In the genomic region with DNA sequence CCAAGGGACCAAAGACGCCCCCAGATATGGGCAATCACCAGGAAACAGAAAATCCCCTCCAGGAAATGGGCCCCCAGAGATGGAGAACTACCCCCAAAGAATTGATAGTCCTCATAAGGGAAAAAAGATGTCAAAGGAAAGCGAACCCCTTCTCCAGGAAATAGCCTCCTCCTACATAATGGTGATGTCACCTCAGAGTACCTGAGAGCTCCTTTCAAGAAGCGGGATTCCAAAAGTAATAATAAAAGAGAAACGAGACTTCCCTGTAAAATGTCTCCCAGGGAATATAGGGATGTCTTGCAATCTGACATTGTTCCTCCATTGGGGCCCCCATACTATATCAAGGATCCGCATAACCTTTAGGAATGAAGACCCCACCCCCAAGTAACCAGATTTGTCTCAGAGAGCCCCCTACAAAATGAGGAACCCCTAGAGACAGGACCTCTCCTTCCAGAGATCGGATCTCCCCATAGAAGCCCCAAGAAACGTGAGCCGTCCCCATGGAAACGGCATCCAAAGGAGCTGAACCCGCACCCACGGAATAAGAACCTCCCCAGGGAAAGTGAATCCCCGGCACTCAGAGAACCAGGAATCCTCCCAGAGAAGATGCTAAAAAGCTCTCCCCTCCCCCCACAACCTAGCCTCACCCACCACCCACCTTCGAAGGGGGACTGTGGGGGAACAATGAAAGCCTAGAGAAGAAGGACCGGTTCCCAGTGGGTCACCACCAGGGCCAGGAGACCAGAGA, we compare ENCODE assay signal across 1 cellular context.
TF ChIP-seq lines count a peak whose summit lies in the region.

No MANE protein-coding gene starts in this region.

TF ChIP-seq in A549, 52 proteins besides CTCF, POLR2A, EP300 and RAD21:
- TF ChIP-seq KDM5A (IDR thresholded peaks at IDR 0.05) (no peak), RARB (CRISPR knock-in tag; IDR thresholded peaks at IDR 0.05) (no peak), FOSB (CRISPR knock-in tag; IDR thresholded peaks at IDR 0.05) (no peak), RFX5 (IDR thresholded peaks at IDR 0.05) (no peak), ZFP36 (IDR thresholded peaks at IDR 0.05; ENCODE audit: borderline replicate concordance, partially characterized antibody) (no peak), EHF (CRISPR knock-in tag; IDR thresholded peaks at IDR 0.05) (no peak), ESRRA (IDR thresholded peaks at IDR 0.05; ENCODE audit: borderline replicate concordance, low read length) (no peak), HOXA7 (CRISPR knock-in tag; IDR thresholded peaks at IDR 0.05) (no peak), RCOR1 (IDR thresholded peaks at IDR 0.05; ENCODE audit: low read depth, low read length) (no peak), POLR2AphosphoS2 (conservative IDR thresholded peaks at IDR 0.05; ENCODE audit: low read length) (no peak), CBX8 (IDR thresholded peaks at IDR 0.05) (no peak), HOXB5 (CRISPR knock-in tag; IDR thresholded peaks at IDR 0.05) (no peak), MYC (IDR thresholded peaks at IDR 0.05; ENCODE audit: borderline replicate concordance, low read length) (no peak), TP53 (CRISPR knock-in tag; IDR thresholded peaks at IDR 0.05) (no peak), ELK1 (IDR thresholded peaks at IDR 0.05; ENCODE audit: low read depth, low read length) (no peak), CHD4 (IDR thresholded peaks at IDR 0.05; ENCODE audit: borderline replicate concordance) (no peak)
- TF ChIP-seq, protein P1, sequence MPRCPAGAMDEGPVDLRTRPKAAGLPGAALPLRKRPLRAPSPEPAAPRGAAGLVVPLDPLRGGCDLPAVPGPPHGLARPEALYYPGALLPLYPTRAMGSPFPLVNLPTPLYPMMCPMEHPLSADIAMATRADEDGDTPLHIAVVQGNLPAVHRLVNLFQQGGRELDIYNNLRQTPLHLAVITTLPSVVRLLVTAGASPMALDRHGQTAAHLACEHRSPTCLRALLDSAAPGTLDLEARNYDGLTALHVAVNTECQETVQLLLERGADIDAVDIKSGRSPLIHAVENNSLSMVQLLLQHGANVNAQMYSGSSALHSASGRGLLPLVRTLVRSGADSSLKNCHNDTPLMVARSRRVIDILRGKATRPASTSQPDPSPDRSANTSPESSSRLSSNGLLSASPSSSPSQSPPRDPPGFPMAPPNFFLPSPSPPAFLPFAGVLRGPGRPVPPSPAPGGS (IDR thresholded peaks at IDR 0.05): no peak
- TF ChIP-seq, protein P2, sequence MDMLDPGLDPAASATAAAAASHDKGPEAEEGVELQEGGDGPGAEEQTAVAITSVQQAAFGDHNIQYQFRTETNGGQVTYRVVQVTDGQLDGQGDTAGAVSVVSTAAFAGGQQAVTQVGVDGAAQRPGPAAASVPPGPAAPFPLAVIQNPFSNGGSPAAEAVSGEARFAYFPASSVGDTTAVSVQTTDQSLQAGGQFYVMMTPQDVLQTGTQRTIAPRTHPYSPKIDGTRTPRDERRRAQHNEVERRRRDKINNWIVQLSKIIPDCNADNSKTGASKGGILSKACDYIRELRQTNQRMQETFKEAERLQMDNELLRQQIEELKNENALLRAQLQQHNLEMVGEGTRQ (IDR thresholded peaks at IDR 0.05): no peak
